In the genomic region with DNA sequence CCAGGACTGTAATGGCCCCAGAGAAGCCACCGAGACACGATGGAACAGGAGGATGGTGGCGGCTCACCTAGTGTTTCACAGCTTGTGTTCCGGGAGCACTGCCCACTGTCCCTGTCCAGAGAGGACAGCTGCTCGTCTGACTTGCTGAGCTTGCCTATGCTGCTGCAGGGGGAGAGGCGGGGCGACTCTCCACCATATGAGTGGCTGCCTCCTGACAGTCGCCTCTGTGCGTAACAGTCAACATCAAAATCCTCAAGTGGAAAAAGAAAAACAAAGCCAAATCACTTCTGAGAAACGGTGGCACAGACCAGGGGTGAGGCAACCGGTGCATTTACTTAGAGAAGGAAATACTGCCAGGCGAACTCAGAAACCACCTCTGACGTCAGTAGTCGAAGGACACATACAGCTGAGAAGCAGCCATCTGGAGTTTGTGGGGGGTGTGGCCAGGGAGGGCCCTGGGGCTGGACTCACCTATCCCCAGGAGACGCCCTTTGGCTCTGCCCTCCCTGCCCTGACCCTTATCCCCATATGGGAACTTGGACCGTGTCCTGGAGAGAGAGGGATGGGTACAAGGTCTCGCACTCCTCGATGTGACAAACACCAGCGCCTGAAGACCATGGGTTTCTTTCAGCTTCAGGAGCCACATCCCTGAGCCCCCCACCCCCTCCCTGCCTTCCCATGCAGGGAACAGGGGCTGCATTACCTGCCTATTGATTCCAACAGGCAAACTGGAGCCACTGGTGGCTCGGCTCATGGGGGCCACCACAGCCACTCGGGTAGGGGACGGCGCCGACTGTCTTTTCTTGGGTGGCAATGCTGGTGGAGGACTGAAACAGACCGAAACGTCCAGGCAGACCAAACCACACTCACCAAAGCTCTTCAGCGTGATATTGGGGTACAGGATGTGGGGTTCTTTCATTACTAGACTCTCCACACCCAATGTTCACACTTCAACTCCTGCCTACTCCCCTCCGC, we compare ENCODE assay signal across 9 cellular contexts.
A peak's percentile ranks its signal among the peaks of the same experiment; 100 is the strongest.
DNase-seq lines count a peak whose midpoint lies in the region; ATAC-seq lines count a peak whose summit lies in the region.
"Had no signal": no experiment of that assay in that cellular context is flagged by ENCODE, and none has a peak within 500 bp of the region (broad histone marks: within the 10 kb centered on the region; RNA-seq: fewer than 3 reads in every experiment).

No MANE protein-coding gene starts in this region.

- H3K36me3 ChIP-seq in effector memory CD4-positive, alpha-beta T cell (ENCODE audit: control insufficient read depth, insufficient read depth, low read length): peaks cover 44% of the 10 kb centered on the region

- no peak overlapping the region for H3K4me3 ChIP-seq in effector memory CD4-positive, alpha-beta T cell (ENCODE audit: insufficient read depth, low read depth, low read length, poor library complexity, severe bottlenecking)
- H3K4me3 ChIP-seq: A549 had no signal

- no peaks in the 10 kb centered on the region for H3K9me3 ChIP-seq in effector memory CD4-positive, alpha-beta T cell (ENCODE audit: control insufficient read depth, low read length)
- H3K9me3 ChIP-seq: A549 had no signal

- peaks cover 8% of the 10 kb centered on the region for H3K4me1 ChIP-seq in effector memory CD4-positive, alpha-beta T cell (ENCODE audit: control insufficient read depth, insufficient read depth, low read length, poor library complexity, severe bottlenecking)
- H3K4me1 ChIP-seq: A549 had no signal

- ATAC-seq in HG03354 (IDR thresholded peaks at IDR 0.05; ENCODE audit: poor library complexity, severe bottlenecking, unreplicated experiment): no peak
- ATAC-seq: A549 had no signal

- no peaks in the 10 kb centered on the region for H3K27me3 ChIP-seq in effector memory CD4-positive, alpha-beta T cell (replicated peaks; ENCODE audit: control insufficient read depth, insufficient read depth, low read length, poor library complexity, severe bottlenecking)

- DNase-seq in NCI-H1417 (lab: John Stamatoyannopoulos, UW) (peak in 2 of 3 experiments; percentile 40 to 58), NCI-H1417 treated with DMSO at 0.1 percent for 48 hours (lab: John Stamatoyannopoulos, UW) (no peak), retina (peak; percentile 37), posterior vena cava (ENCODE audit: low spot score) (no peak), posterior cingulate gyrus (no peak)
- peak; percentile 37 for DNase-seq in activated CD4-positive, CD25-positive, alpha-beta regulatory T cell treated with anti-CD3 and anti-CD28 coated beads, Interleukin-2, amount 50 U/mL, for 72 hours
- DNase-seq in effector memory CD4-positive, alpha-beta T cell: peak; percentile 62 to 68 (median 68)

- H3K27ac ChIP-seq in effector memory CD4-positive, alpha-beta T cell (ENCODE audit: insufficient read depth, low read length, poor library complexity, severe bottlenecking): peak overlapping the region; percentile 68
- H3K27ac ChIP-seq: A549 had no signal

- intact Hi-C loops in posterior vena cava (cut with DNase I) (no loop called here), posterior cingulate gyrus (cut with DNase I) (no loop called here)

Comparison
In these comparisons a context has a peak if more than half of its experiments do, and no peak if none do; other contexts are left out.
1. DNase-seq: peak in NCI-H1417 (2 of 3), activated CD4-positive, CD25-positive, alpha-beta regulatory T cell treated with anti-CD3 and anti-CD28 coated beads, Interleukin-2, amount 50 U/mL, for 72 hours (single experiment), effector memory CD4-positive, alpha-beta T cell (3 of 3) and retina (single experiment); none in NCI-H1417 treated with DMSO at 0.1 percent for 48 hours (single experiment), posterior vena cava (single experiment) and posterior cingulate gyrus (0 of 10).